Comparison of ENCODE assay signal across 8 cellular contexts in the genomic region with DNA sequence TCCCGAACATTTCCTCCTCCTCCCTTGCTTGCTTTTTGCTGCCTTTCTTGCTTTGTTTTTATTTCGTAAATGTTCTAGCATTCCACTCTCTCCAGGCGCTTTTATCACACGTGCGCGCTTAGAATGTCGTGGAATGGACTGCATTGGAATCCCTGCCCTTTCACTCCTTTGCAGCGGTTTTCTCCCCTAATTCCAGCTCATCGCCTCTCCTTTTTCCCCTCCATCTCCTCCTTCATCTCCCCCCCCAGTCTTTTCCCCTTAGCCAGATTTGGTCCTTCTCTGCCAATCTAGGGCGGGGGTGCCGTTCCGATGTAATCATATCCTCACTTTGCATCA. TPM values are rescaled to one million over a fixed set of nuclear protein-coding genes. Genes with fewer than 3 reads are reported as not detected.
A peak's percentile ranks its signal among the peaks of the same experiment; 100 is the strongest.
DNase-seq lines count a peak whose midpoint lies in the region; ATAC-seq and TF ChIP-seq lines count a peak whose summit lies in the region.

No MANE protein-coding gene starts in this region.

- H3K9me3 ChIP-seq in MG63, result no peaks in the 10 kb centered on the region
- H3K9me3 ChIP-seq in naive thymus-derived CD4-positive, alpha-beta T cell (ENCODE audit: control insufficient read depth in 2 of 3, low read length in 3 of 3), result no peaks in the 10 kb centered on the region

- H3K4me1 Mint-ChIP-seq in naive thymus-derived CD4-positive, alpha-beta T cell, result peaks cover 4 to 41% (median 36%) of the 10 kb centered on the region in 7 donors

- intact Hi-C loops in dorsolateral prefrontal cortex (cut with DNase I), result loop anchor here (2.0 to 5.0 kb wide), 2 partner anchors 41 kb away; no protein-coding TSS in a partner anchor
- intact Hi-C loops in naive thymus-derived CD4-positive, alpha-beta T cell (cut with micrococcal nuclease), result loop anchor here (2.0 to 10.0 kb wide), 10 partner anchors 19 to 421 kb away; partner anchors contain the start of genes IL2RG (in 2 of the 2), CXCR3 (in 1 of the 2), MED12 (in 1 of the 2) and NONO (in 1 of the 2)

- peak overlapping the region; percentile 82 for H3K4me3 ChIP-seq in AG09309 (ENCODE audit: control insufficient read depth, low read depth, low read length)
- H3K4me3 ChIP-seq in MG63, result peak overlapping the region; percentile 72
- H3K4me3 ChIP-seq in dorsolateral prefrontal cortex, result peak overlapping the region; percentile 47 to 83 (median 71)
- H3K4me3 ChIP-seq in naive thymus-derived CD4-positive, alpha-beta T cell (ENCODE audit: low read length), result peak overlapping the region; percentile 96

- no peaks in the 10 kb centered on the region for H3K27me3 Mint-ChIP-seq in naive thymus-derived CD4-positive, alpha-beta T cell

- H3K27me3 ChIP-seq in MG63 (no peaks in the 10 kb centered on the region), dorsolateral prefrontal cortex (peaks cover 0 to 28% (median 4%) of the 10 kb centered on the region in 45 donors)
- no peaks in the 10 kb centered on the region for H3K27me3 ChIP-seq in naive thymus-derived CD4-positive, alpha-beta T cell (ENCODE audit: control insufficient read depth in 2 of 2, insufficient read depth in 2 of 2, low read length in 2 of 2)

- POLR2A ChIA-PET in naive thymus-derived CD4-positive, alpha-beta T cell (lab: Charles Lee), result interaction anchor here (0.9 to 5.1 kb wide), 13 partner anchors 11 to 424 kb away, joined by 3 to 67 read pairs (median 5); partner anchors contain the start of genes IL2RG, MED12, NONO and TAF1

- peaks cover 0 to 9% (median 0%) of the 10 kb centered on the region in 11 donors for H3K9me3 Mint-ChIP-seq in naive thymus-derived CD4-positive, alpha-beta T cell

- H3K27ac ChIP-seq in dorsolateral prefrontal cortex, result peak overlapping the region; percentile 57 to 96 (median 90)
- H3K27ac ChIP-seq in naive thymus-derived CD4-positive, alpha-beta T cell (ENCODE audit: low read depth, low read length), result peak overlapping the region; percentile 91

- H3K36me3 ChIP-seq in MG63, result peaks cover 13% of the 10 kb centered on the region
- H3K36me3 ChIP-seq in naive thymus-derived CD4-positive, alpha-beta T cell (ENCODE audit: control insufficient read depth in 2 of 3, insufficient read depth in 3 of 3, low read length in 3 of 3), result peaks cover 0 to 9% (median 5%) of the 10 kb centered on the region in 3 experiments

- H3K36me3 Mint-ChIP-seq in naive thymus-derived CD4-positive, alpha-beta T cell, result peaks cover 0 to 21% (median 11%) of the 10 kb centered on the region in 5 donors

- H3K27ac Mint-ChIP-seq in naive thymus-derived CD4-positive, alpha-beta T cell, result peak overlapping the region; percentile 92 to 99 (median 99)

- H3K4me1 ChIP-seq in naive thymus-derived CD4-positive, alpha-beta T cell (ENCODE audit: control insufficient read depth in 2 of 2, insufficient read depth in 2 of 2, low read length in 2 of 2), result peaks cover 12 to 22% of the 10 kb centered on the region in 2 donors

- ATAC-seq in naive thymus-derived CD4-positive, alpha-beta T cell, result no peak
- ATAC-seq in HG02610 (IDR thresholded peaks at IDR 0.05; ENCODE audit: unreplicated experiment) (no peak), HG02840 (IDR thresholded peaks at IDR 0.05; ENCODE audit: low FRiP score, unreplicated experiment) (no peak)

- CTCF ChIA-PET in naive thymus-derived CD4-positive, alpha-beta T cell (lab: Charles Lee), result interaction anchor here (1.1 kb wide), 1 partner anchor 19 kb away, joined by 3 read pairs; no protein-coding TSS in a partner anchor

- no peak for DNase-seq in AG09309 (ENCODE audit: low read depth)
- no peak for DNase-seq in MG63
- no peak for DNase-seq in dorsolateral prefrontal cortex
- peak in 1 of 9 donors; percentile 9 for DNase-seq in naive thymus-derived CD4-positive, alpha-beta T cell
- DNase-seq in NCI-H1694 (lab: John Stamatoyannopoulos, UW), result no peak
- DNase-seq in AG20443 (ENCODE audit: low spot score), result no peak

- no peak for TF ChIP-seq CTCF in AG09309 (IDR thresholded peaks at IDR 0.05; ENCODE audit: control insufficient read depth, insufficient read depth, low read depth, low read length, missing control alignments)
- TF ChIP-seq CTCF in dorsolateral prefrontal cortex (IDR thresholded peaks at IDR 0.05 in 54 of 56, conservative IDR thresholded peaks at IDR 0.05 in 2 of 56; ENCODE audit: low read depth in 1 of 56, partially characterized antibody in 56 of 56), result no peak

- H3K4me3 Mint-ChIP-seq in naive thymus-derived CD4-positive, alpha-beta T cell, result peak overlapping the region; percentile 76 to 100 (median 98)

RNA-seq across cellular contexts. Expression of gene OGT, which starts 0.6 kb away (rescaled TPM):
- total RNA-seq in MG63 (2014; rRNA removed; shearing (Covaris generic); ENCODE audit: low replicate concordance), result 47.0 and 68.8 TPM in 2 replicates
- total RNA-seq in dorsolateral prefrontal cortex, result 100 to 1,000 TPM; 140 to 308 (median 220) TPM
- 100 to 1,000 TPM; 313 to 520 (median 424) TPM for total RNA-seq in naive thymus-derived CD4-positive, alpha-beta T cell
- 10 to 100 TPM; 30.5 to 40.4 TPM for polyA plus RNA-seq in naive thymus-derived CD4-positive, alpha-beta T cell

RNA-seq across cellular contexts. Expression of gene GCNA, which starts 44.8 kb away (rescaled TPM):
- 1.1 and 1.4 TPM in 2 replicates for total RNA-seq in MG63 (2014; rRNA removed; shearing (Covaris generic); ENCODE audit: low replicate concordance)
- 10 to 100 TPM in 13 of 120 experiments, 1 to 10 TPM in 107; 2.3 to 23.0 (median 6.1) TPM for total RNA-seq in dorsolateral prefrontal cortex
- total RNA-seq in naive thymus-derived CD4-positive, alpha-beta T cell, result 10 to 100 TPM in 2 of 5 experiments, 1 to 10 TPM in 3; 2.5 to 14.7 (median 6.4) TPM
- polyA plus RNA-seq in naive thymus-derived CD4-positive, alpha-beta T cell, result under 1 TPM; 0.08 to 0.84 TPM
